In the genomic region with DNA sequence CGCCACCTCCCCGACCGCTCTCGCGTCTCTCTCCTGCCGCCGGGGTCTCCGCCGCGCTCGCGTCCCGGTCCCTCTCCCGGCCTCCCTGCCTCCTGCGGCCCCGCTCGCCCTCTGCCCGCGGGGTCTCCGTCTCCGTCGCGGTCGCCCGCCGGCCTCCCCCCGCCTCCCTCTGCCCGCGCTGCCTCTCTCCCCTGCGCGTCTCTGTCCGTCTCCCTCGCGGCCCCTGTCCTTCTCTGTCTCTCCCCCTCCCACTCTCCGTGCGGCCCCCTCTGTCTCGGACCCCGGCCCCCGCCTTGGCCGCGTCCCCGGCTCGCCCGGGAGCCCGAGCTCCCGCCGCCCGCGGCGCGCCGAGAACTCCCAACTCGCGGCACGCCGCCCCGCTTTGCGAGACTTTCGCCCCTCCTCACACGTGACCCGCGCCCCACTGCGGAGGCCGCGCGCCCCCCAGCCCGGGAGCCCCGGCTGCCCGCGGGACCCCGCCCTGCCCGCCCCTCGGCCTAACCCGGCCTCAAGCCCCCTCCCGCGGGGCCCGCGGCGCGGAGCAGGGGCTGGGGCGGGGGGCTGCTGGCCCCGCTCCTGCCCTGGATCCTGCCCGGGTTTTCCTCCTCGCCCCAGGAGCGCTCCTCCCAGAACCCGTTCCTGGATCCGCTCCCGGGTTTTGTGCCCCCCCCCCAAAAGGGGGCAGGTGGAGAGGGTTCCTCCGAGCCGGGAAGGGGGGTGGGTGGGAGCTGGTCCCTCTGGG, we compare ENCODE assay signal across 8 cellular contexts. TPM values are rescaled to one million over a fixed set of nuclear protein-coding genes. Genes with fewer than 3 reads are reported as not detected.
A peak's percentile ranks its signal among the peaks of the same experiment; 100 is the strongest.
DNase-seq lines count a peak whose midpoint lies in the region; ATAC-seq and TF ChIP-seq lines count a peak whose summit lies in the region.

No MANE protein-coding gene starts in this region.

- TF ChIP-seq POLR2A in testis (IDR thresholded peaks at IDR 0.05), result no peak

- CTCF ChIA-PET in activated CD8-positive, alpha-beta T cell treated with anti-CD3 and anti-CD28 coated beads for 36 hours (lab: Charles Lee), result no interaction called here
- CTCF ChIA-PET in activated CD8-positive, alpha-beta T cell treated with anti-CD3 and anti-CD28 coated beads, Interleukin-2, amount 10 ng/mL, durations not matched to agents 7 days and 5 days (lab: Charles Lee), result no interaction called here

- H3K27me3 ChIP-seq in testis, result no peaks in the 10 kb centered on the region

- H3K27ac Mint-ChIP-seq in activated CD8-positive, alpha-beta T cell treated with anti-CD3 and anti-CD28 coated beads for 36 hours, result no peak overlapping the region
- no peak overlapping the region for H3K27ac Mint-ChIP-seq in activated CD8-positive, alpha-beta T cell treated with anti-CD3 and anti-CD28 coated beads, Interleukin-2, amount 10 ng/mL, durations not matched to agents 7 days and 5 days
- H3K27ac Mint-ChIP-seq in activated T-cell treated with anti-CD3 and anti-CD28 coated beads, Interleukin-2, amount 50 U/mL, for 24 hours, result no peak overlapping the region

- no peaks in the 10 kb centered on the region for H3K4me1 ChIP-seq in testis

- H3K9me3 Mint-ChIP-seq in activated CD8-positive, alpha-beta T cell treated with anti-CD3 and anti-CD28 coated beads for 36 hours, result no peaks in the 10 kb centered on the region
- no peaks in the 10 kb centered on the region for H3K9me3 Mint-ChIP-seq in activated CD8-positive, alpha-beta T cell treated with anti-CD3 and anti-CD28 coated beads, Interleukin-2, amount 10 ng/mL, durations not matched to agents 7 days and 5 days (ENCODE audit: insufficient read depth)
- no peaks in the 10 kb centered on the region for H3K9me3 Mint-ChIP-seq in activated T-cell treated with anti-CD3 and anti-CD28 coated beads, Interleukin-2, amount 50 U/mL, for 24 hours

- H3K27me3 Mint-ChIP-seq in activated CD8-positive, alpha-beta T cell treated with anti-CD3 and anti-CD28 coated beads for 36 hours, result peaks cover 68% of the 10 kb centered on the region
- peaks cover 57% of the 10 kb centered on the region for H3K27me3 Mint-ChIP-seq in activated CD8-positive, alpha-beta T cell treated with anti-CD3 and anti-CD28 coated beads, Interleukin-2, amount 10 ng/mL, durations not matched to agents 7 days and 5 days (ENCODE audit: low read depth)
- H3K27me3 Mint-ChIP-seq in activated T-cell treated with anti-CD3 and anti-CD28 coated beads, Interleukin-2, amount 50 U/mL, for 24 hours, result peaks cover 81% of the 10 kb centered on the region

- intact Hi-C loops in activated CD8-positive, alpha-beta T cell treated with anti-CD3 and anti-CD28 coated beads for 36 hours (cut with micrococcal nuclease), result no loop called here
- intact Hi-C loops in testis (cut with DNase I; ENCODE audit: low total_unique reads), result no loop called here

- POLR2A ChIA-PET in activated CD8-positive, alpha-beta T cell treated with anti-CD3 and anti-CD28 coated beads for 36 hours (lab: Charles Lee), result interaction anchor here (1.0 kb wide), 1 partner anchor 10 kb away, joined by 3 read pairs; no protein-coding TSS in a partner anchor
- POLR2A ChIA-PET in activated CD8-positive, alpha-beta T cell treated with anti-CD3 and anti-CD28 coated beads, Interleukin-2, amount 10 ng/mL, durations not matched to agents 7 days and 5 days (lab: Charles Lee), result no interaction called here

- no peak for TF ChIP-seq CTCF in activated CD8-positive, alpha-beta T cell treated with anti-CD3 and anti-CD28 coated beads for 36 hours (IDR thresholded peaks at IDR 0.05)
- no peak for TF ChIP-seq CTCF in testis (IDR thresholded peaks at IDR 0.05)

- H3K4me3 ChIP-seq in iPS-18c (ENCODE audit: insufficient read depth, low read depth, low read length) (peak overlapping the region; percentile 61; the same call in 1 of the 2 replicates), testis (peak overlapping the region; percentile 47 to 53)

- H3K27ac ChIP-seq in testis, result no peak overlapping the region

- peak; percentile 20 for DNase-seq in activated CD8-positive, alpha-beta T cell treated with anti-CD3 and anti-CD28 coated beads for 36 hours
- DNase-seq in activated CD8-positive, alpha-beta T cell treated with anti-CD3 and anti-CD28 coated beads, Interleukin-2, amount 10 ng/mL, durations not matched to agents 7 days and 5 days, result no peak
- no peak for DNase-seq in activated T-cell treated with anti-CD3 and anti-CD28 coated beads, Interleukin-2, amount 50 U/mL, for 24 hours
- DNase-seq in testis (peak; percentile 59), middle frontal gyrus (ENCODE audit: extremely low spot score, low spot score) (no peak)

- H3K4me3 Mint-ChIP-seq in activated CD8-positive, alpha-beta T cell treated with anti-CD3 and anti-CD28 coated beads for 36 hours, result peak overlapping the region; percentile 24
- H3K4me3 Mint-ChIP-seq in activated CD8-positive, alpha-beta T cell treated with anti-CD3 and anti-CD28 coated beads, Interleukin-2, amount 10 ng/mL, durations not matched to agents 7 days and 5 days, result no peak overlapping the region
- peak overlapping the region; percentile 63 for H3K4me3 Mint-ChIP-seq in activated T-cell treated with anti-CD3 and anti-CD28 coated beads, Interleukin-2, amount 50 U/mL, for 24 hours

- no peaks in the 10 kb centered on the region for H3K9me3 ChIP-seq in iPS-18c (ENCODE audit: control insufficient read depth, insufficient read depth, low read length)
- no peaks in the 10 kb centered on the region for H3K9me3 ChIP-seq in testis

- WGBS in testis, 2 donors, result 1% methylated on average over 27 to 48 of the region's 90 CpGs

- H3K36me3 ChIP-seq in testis (ENCODE audit: low read depth, missing control alignments), result no peaks in the 10 kb centered on the region

- peak; percentile 46 for ATAC-seq in activated CD8-positive, alpha-beta T cell treated with anti-CD3 and anti-CD28 coated beads for 36 hours
- no peak for ATAC-seq in activated CD8-positive, alpha-beta T cell treated with anti-CD3 and anti-CD28 coated beads, Interleukin-2, amount 10 ng/mL, durations not matched to agents 7 days and 5 days
- ATAC-seq in HG02885 (IDR thresholded peaks at IDR 0.05; ENCODE audit: poor library complexity, unreplicated experiment) (no peak), HG02852 (IDR thresholded peaks at IDR 0.05; ENCODE audit: unreplicated experiment) (no peak)

- no peaks in the 10 kb centered on the region for H3K36me3 Mint-ChIP-seq in activated CD8-positive, alpha-beta T cell treated with anti-CD3 and anti-CD28 coated beads for 36 hours (ENCODE audit: low read depth)
- peaks cover 2% of the 10 kb centered on the region for H3K36me3 Mint-ChIP-seq in activated CD8-positive, alpha-beta T cell treated with anti-CD3 and anti-CD28 coated beads, Interleukin-2, amount 10 ng/mL, durations not matched to agents 7 days and 5 days (ENCODE audit: low read depth)
- no peaks in the 10 kb centered on the region for H3K36me3 Mint-ChIP-seq in activated T-cell treated with anti-CD3 and anti-CD28 coated beads, Interleukin-2, amount 50 U/mL, for 24 hours (ENCODE audit: low read depth)

- H3K4me1 Mint-ChIP-seq in activated CD8-positive, alpha-beta T cell treated with anti-CD3 and anti-CD28 coated beads for 36 hours (ENCODE audit: low read depth), result peaks cover 11% of the 10 kb centered on the region
- peaks cover 11% of the 10 kb centered on the region for H3K4me1 Mint-ChIP-seq in activated CD8-positive, alpha-beta T cell treated with anti-CD3 and anti-CD28 coated beads, Interleukin-2, amount 10 ng/mL, durations not matched to agents 7 days and 5 days (ENCODE audit: low read depth)
- H3K4me1 Mint-ChIP-seq in activated T-cell treated with anti-CD3 and anti-CD28 coated beads, Interleukin-2, amount 50 U/mL, for 24 hours (ENCODE audit: low read depth), result peaks cover 9% of the 10 kb centered on the region

RNA-seq across cellular contexts. Expression of gene KCNJ4, which starts 0.7 kb away (rescaled TPM):
- total RNA-seq in activated CD8-positive, alpha-beta T cell treated with anti-CD3 and anti-CD28 coated beads for 36 hours, result not detected
- not detected for total RNA-seq in activated CD8-positive, alpha-beta T cell treated with anti-CD3 and anti-CD28 coated beads, Interleukin-2, amount 10 ng/mL, durations not matched to agents 7 days and 5 days
- 1 to 10 TPM; 1.7 to 3.0 TPM for total RNA-seq in testis
- 1.7 TPM for polyA plus RNA-seq in testis (ENCODE audit: insufficient read depth, low read depth, low replicate concordance)

RNA-seq across cellular contexts. Expression of gene KDELR3, which starts 12.2 kb away (rescaled TPM):
- 1 to 10 TPM; 1.7 to 2.1 TPM for total RNA-seq in activated CD8-positive, alpha-beta T cell treated with anti-CD3 and anti-CD28 coated beads for 36 hours
- 1 to 10 TPM in 1 of 2 experiments, under 1 TPM in 1; 0.99 to 1.0 TPM for total RNA-seq in activated CD8-positive, alpha-beta T cell treated with anti-CD3 and anti-CD28 coated beads, Interleukin-2, amount 10 ng/mL, durations not matched to agents 7 days and 5 days
- total RNA-seq in testis, result 1 to 10 TPM; 6.7 to 8.6 TPM
- polyA plus RNA-seq in testis (ENCODE audit: insufficient read depth, low read depth, low replicate concordance), result 10.4 TPM

RNA-seq across cellular contexts. Expression of gene DDX17, which starts 50.4 kb away (rescaled TPM):
- 100 to 1,000 TPM; 320 to 334 TPM for total RNA-seq in activated CD8-positive, alpha-beta T cell treated with anti-CD3 and anti-CD28 coated beads for 36 hours
- total RNA-seq in activated CD8-positive, alpha-beta T cell treated with anti-CD3 and anti-CD28 coated beads, Interleukin-2, amount 10 ng/mL, durations not matched to agents 7 days and 5 days, result 100 to 1,000 TPM; 443 to 445 TPM
- total RNA-seq in testis, result 100 to 1,000 TPM; 964 to 995 TPM
- polyA plus RNA-seq in testis (ENCODE audit: insufficient read depth, low read depth, low replicate concordance), result 259 TPM

Comparison
In these comparisons a context has a peak if more than half of its experiments do, and no peak if none do; other contexts are left out.
1. DNase-seq: peak in activated CD8-positive, alpha-beta T cell treated with anti-CD3 and anti-CD28 coated beads for 36 hours (single experiment) and testis (single experiment); none in activated CD8-positive, alpha-beta T cell treated with anti-CD3 and anti-CD28 coated beads, Interleukin-2, amount 10 ng/mL, durations not matched to agents 7 days and 5 days (single experiment), activated T-cell treated with anti-CD3 and anti-CD28 coated beads, Interleukin-2, amount 50 U/mL, for 24 hours (single experiment) and middle frontal gyrus (single experiment).